28 cellular contexts compared by ENCODE assay signal in the genomic region with DNA sequence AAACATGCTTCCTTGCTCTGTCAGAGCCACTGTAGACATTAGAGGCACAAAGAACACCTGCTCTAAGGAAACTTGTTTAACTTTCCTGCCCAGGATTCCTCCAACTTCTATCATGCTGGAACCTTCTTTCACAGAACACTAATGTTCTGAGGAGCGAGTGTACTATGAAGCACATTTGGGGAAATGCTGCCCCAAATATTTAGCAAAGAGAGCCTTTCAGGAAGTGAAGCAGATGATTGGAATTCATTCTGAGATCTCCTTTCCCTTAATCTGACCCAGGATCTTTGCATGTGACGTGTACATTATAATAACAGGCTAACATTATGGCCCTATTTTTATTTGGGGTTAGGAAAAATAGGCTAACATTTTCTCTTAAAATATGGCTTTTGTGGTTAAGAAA.
DNase-seq lines count a peak whose midpoint lies in the region; ATAC-seq and TF ChIP-seq lines count a peak whose summit lies in the region.
"Had no signal": no experiment of that assay in that cellular context is flagged by ENCODE, and none has a peak within 500 bp of the region (broad histone marks: within the 10 kb centered on the region; RNA-seq: fewer than 3 reads in every experiment).

No MANE protein-coding gene starts in this region.

- ATAC-seq in GM18858 (IDR thresholded peaks at IDR 0.05; ENCODE audit: unreplicated experiment) = no peak
- ATAC-seq: activated T-cell treated with anti-CD3 and anti-CD28 coated beads, Interleukin-2, amount 50 U/mL, for 72 hours; GM12878; heart left ventricle; left colon had no signal

- TF ChIP-seq CTCF in astrocyte of the spinal cord (IDR thresholded peaks at IDR 0.05; ENCODE audit: low read depth, low read length) (no peak), GM10266 (IDR thresholded peaks at IDR 0.05; ENCODE audit: control insufficient read depth, insufficient read depth, low read depth, missing control alignments) (no peak)

- peak; percentile 87 for DNase-seq in EH (ENCODE audit: low read depth)
- DNase-seq in HS-5 (ENCODE audit: low read depth) = peak; percentile 44
- peak; percentile 27 for DNase-seq in astrocyte of the spinal cord (ENCODE audit: low read depth, low spot score)
- DNase-seq in iris pigment epithelial cell (ENCODE audit: low read depth) = peak; percentile 75
- no peak for DNase-seq in activated naive CD4-positive, alpha-beta T cell (lab: John Stamatoyannopoulos, UW)
- no peak for DNase-seq in NK-92 treated with Interleukin-12 subunit alpha and Interleukin-12 subunit beta, amount 100 ng/mL, for 24 hours (lab: John Stamatoyannopoulos, UW)
- DNase-seq in GM10266 (ENCODE audit: extremely low spot score) = no peak
- DNase-seq: activated CD4-positive, alpha-beta T cell treated with anti-CD3 and anti-CD28 coated beads for 4 hours; activated naive CD4-positive, alpha-beta T cell treated with anti-CD3 and anti-CD28 coated beads for 36 hours; activated T-cell treated with anti-CD3 and anti-CD28 coated beads, Interleukin-2, amount 50 U/mL, for 72 hours; amniotic stem cell; CD4-positive, alpha-beta T cell; heart left ventricle; KG1; left colon; mesendoderm; MV-4-11; NCI-H1694; NCI-H2171; NCI-H524; Peyer's patch; SJCRH30; stomach; tibial artery had no signal

- H3K4me3 ChIP-seq in astrocyte of the spinal cord (ENCODE audit: low read depth, low read length) = no peak overlapping the region
- H3K4me3 ChIP-seq: GM12878, HAP-1, heart left ventricle, Peyer's patch, prostate gland, SJCRH30, stomach, tibial artery had no signal

- in situ Hi-C loops in astrocyte of the spinal cord (cut with HindIII; ENCODE audit: low sequenced_read_pairs) = no loop called here

Comparison
In these comparisons a context has a peak if more than half of its experiments do, and no peak if none do; other contexts are left out.
1. DNase-seq: peak in EH (single experiment), HS-5 (single experiment), astrocyte of the spinal cord (single experiment) and iris pigment epithelial cell (single experiment); none in activated naive CD4-positive, alpha-beta T cell (0 of 4), NK-92 treated with Interleukin-12 subunit alpha and Interleukin-12 subunit beta, amount 100 ng/mL, for 24 hours (single experiment) and GM10266 (single experiment).